ENCODE assay signal across 28 cellular contexts in the genomic region with DNA sequence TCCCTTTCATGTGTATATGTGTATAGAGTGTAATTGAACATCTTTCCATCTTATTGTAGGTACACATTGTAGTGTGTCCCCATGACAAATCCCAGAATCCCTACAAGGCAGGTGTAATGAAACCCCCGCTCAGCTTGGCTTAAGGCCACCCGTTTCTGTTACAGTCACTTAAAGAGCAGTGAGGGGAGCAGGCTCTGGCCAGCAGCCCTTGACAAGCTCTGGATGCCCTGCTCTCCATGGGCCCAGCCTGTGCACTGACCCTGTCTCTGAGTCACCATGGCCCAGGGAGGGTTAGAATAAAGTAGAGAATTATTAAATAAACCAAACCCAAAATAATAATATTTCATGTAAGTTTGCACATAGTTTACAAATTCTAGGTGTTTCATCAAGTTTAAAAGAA. TPM values are rescaled to one million over a fixed set of nuclear protein-coding genes. Genes with fewer than 3 reads are reported as not detected.
DNase-seq lines count a peak whose midpoint lies in the region; ATAC-seq and TF ChIP-seq lines count a peak whose summit lies in the region.
"Had no signal": no experiment of that assay in that cellular context is flagged by ENCODE, and none has a peak within 500 bp of the region (broad histone marks: within the 10 kb centered on the region; RNA-seq: fewer than 3 reads in every experiment).

No MANE protein-coding gene starts in this region.

- intact Hi-C loops in Right ventricle myocardium superior (cut with DNase I) (no loop called here), sigmoid colon (cut with DNase I) (no loop called here)

- DNase-seq in Right ventricle myocardium superior (peak; percentile 14), kidney glomerular epithelial cell (lab: John Stamatoyannopoulos, UW) (peak; percentile 59), sigmoid colon (no peak), 8988T (no peak)
- no peak for DNase-seq in activated CD4-positive, alpha-beta T cell treated with anti-CD3 and anti-CD28 coated beads for 4 hours
- DNase-seq: activated CD4-positive, alpha-beta T cell treated with anti-CD3 and anti-CD28 coated beads, Interleukin-2, amount 10 ng/mL, durations not matched to agents 24 days and 14 days; activated CD8-positive, alpha-beta memory T cell treated with anti-CD3 and anti-CD28 coated beads for 24 hours; activated T-cell treated with anti-CD3 and anti-CD28 coated beads for 4 hours; BE2C; CD8-positive, alpha-beta memory T cell; cortex of kidney; DMS 273 treated with DMSO at 0.1 percent for 48 hours; NCI-H2081; NCI-H226; NCI-H69; stomach; T1000; transverse colon had no signal

- peak; percentile 49 for ATAC-seq in Right ventricle myocardium superior (ENCODE audit: poor library complexity)
- ATAC-seq in HG02840 (IDR thresholded peaks at IDR 0.05; ENCODE audit: low FRiP score, unreplicated experiment) = no peak
- ATAC-seq in HG03097 (IDR thresholded peaks at IDR 0.05; ENCODE audit: low FRiP score, unreplicated experiment) = no peak
- ATAC-seq: natural killer cell treated with Interleukin-12 subunit alpha and Interleukin-12 subunit beta and Interleukin-15 and Interleukin-18, amount 100 ng/mL, for 72 hours; Panc1 had no signal

- peaks cover 0 to 16% (median 14%) of the 10 kb centered on the region in 4 donors for H3K4me1 ChIP-seq in sigmoid colon
- H3K4me1 ChIP-seq: BE2C, transverse colon had no signal

- no peak for TF ChIP-seq CTCF in sigmoid colon (IDR thresholded peaks at IDR 0.05)

- TF ChIP-seq EP300 in sigmoid colon (IDR thresholded peaks at IDR 0.05) = no peak

- H3K27ac ChIP-seq in KOPT-K1 (ENCODE audit: low read depth, low read length, poor library complexity, severe bottlenecking) = peak overlapping the region; percentile 77
- H3K27ac ChIP-seq in sigmoid colon = peak overlapping the region in 3 of 4 donors; percentile 39 to 73 (median 69)
- H3K27ac ChIP-seq: KMS-11 had no signal

- H3K4me3 ChIP-seq in sigmoid colon = no peak overlapping the region
- H3K4me3 ChIP-seq: lung, stomach, transverse colon had no signal

- H3K9me3 ChIP-seq in KOPT-K1 (ENCODE audit: insufficient read depth, low read length, poor library complexity, severe bottlenecking) (no peaks in the 10 kb centered on the region), sigmoid colon (no peaks in the 10 kb centered on the region)
- H3K9me3 ChIP-seq: BE2C, stomach, transverse colon had no signal

- H3K27me3 ChIP-seq in sigmoid colon = no peaks in the 10 kb centered on the region
- H3K27me3 ChIP-seq: BE2C, transverse colon had no signal

- WGBS in sigmoid colon, 2 donors = 81 to 86% methylated on average over 2 of the region's 2 CpGs

- no peaks in the 10 kb centered on the region for H3K36me3 ChIP-seq in KOPT-K1 (ENCODE audit: insufficient read depth, low read length)
- H3K36me3 ChIP-seq in sigmoid colon = no peaks in the 10 kb centered on the region
- H3K36me3 ChIP-seq: BE2C, stomach, transverse colon had no signal

- no peak for TF ChIP-seq POLR2A in sigmoid colon (IDR thresholded peaks at IDR 0.05)

RNA-seq across cellular contexts. Expression of gene MAL, which starts 17.2 kb away (rescaled TPM):
- total RNA-seq in Right ventricle myocardium superior (5.5 TPM), sigmoid colon (10 to 100 TPM in 3 of 4 donors, 1 to 10 TPM in 1; 7.6 to 28.9 (median 15.9) TPM)
- polyA plus RNA-seq in sigmoid colon = 1 to 10 TPM in 2 of 3 donors, under 1 TPM in 1; 0.69 to 8.4 (median 7.4) TPM
- total RNA-seq: endodermal cell, H4, osteocyte had no signal

Comparison
In these comparisons a context has a peak if more than half of its experiments do, and no peak if none do; other contexts are left out.
1. DNase-seq: peak in Right ventricle myocardium superior (single experiment) and kidney glomerular epithelial cell (single experiment); none in sigmoid colon (single experiment), activated CD4-positive, alpha-beta T cell treated with anti-CD3 and anti-CD28 coated beads for 4 hours (0 of 2) and 8988T (single experiment).